9 cellular contexts compared by ENCODE assay signal in genomic region chr6:23659125-23659524, GRCh38.
DNase-seq lines count a peak whose midpoint lies in the region; ATAC-seq, FAIRE-seq and TF ChIP-seq lines count a peak whose summit lies in the region.
"Had no signal": no experiment of that assay in that cellular context is flagged by ENCODE, and none has a peak within 500 bp of the region (broad histone marks: within the 10 kb centered on the region; RNA-seq: fewer than 3 reads in every experiment).

No MANE protein-coding gene starts in this region.

- H3K9me3 ChIP-seq in PC-3 (ENCODE audit: low read length), result no peaks in the 10 kb centered on the region
- no peaks in the 10 kb centered on the region for H3K9me3 ChIP-seq in small intestine (ENCODE audit: control insufficient read depth, low read depth)
- H3K9me3 ChIP-seq: neutrophil had no signal

- H2AFZ ChIP-seq in KMS-11 (ENCODE audit: low read depth) (no peak overlapping the region), PC-3 (ENCODE audit: low read length) (peak overlapping the region; percentile 8)

- H3K27me3 ChIP-seq in KMS-11 (ENCODE audit: insufficient read depth, low read depth), result no peaks in the 10 kb centered on the region
- no peaks in the 10 kb centered on the region for H3K27me3 ChIP-seq in PC-3 (ENCODE audit: low read length)
- H3K27me3 ChIP-seq in small intestine (ENCODE audit: control insufficient read depth in 2 of 2, insufficient read depth in 2 of 2, low read length in 2 of 2), result no peaks in the 10 kb centered on the region
- H3K27me3 ChIP-seq: neutrophil had no signal

- H3K27ac ChIP-seq in KMS-11 (no peak overlapping the region), PC-3 (ENCODE audit: low read length) (no peak overlapping the region), small intestine (ENCODE audit: low read depth in 1 of 2, low read length in 1 of 2) (no peak overlapping the region)
- H3K27ac ChIP-seq: neutrophil had no signal

- CTCF ChIA-PET in PC-3 (lab: Charles Lee), result no interaction called here

- H3K4me1 ChIP-seq in KMS-11 (ENCODE audit: low read depth, poor library complexity, severe bottlenecking) (no peaks in the 10 kb centered on the region), PC-3 (ENCODE audit: insufficient read depth, low read length) (peaks cover 7% of the 10 kb centered on the region; the same call in 1 of the 2 replicates), small intestine (ENCODE audit: control insufficient read depth in 2 of 2, insufficient read depth in 1 of 2, low read depth in 1 of 2, low read length in 1 of 2) (peaks cover 0 to 3% of the 10 kb centered on the region in 2 donors)

- H3K4me2 ChIP-seq in KMS-11 (no peak overlapping the region), PC-3 (ENCODE audit: low read length) (peak overlapping the region; percentile 10; the same call in 1 of the 2 replicates)

- ATAC-seq in PC-3 (peak; percentile 90), HG03159 (IDR thresholded peaks at IDR 0.05; ENCODE audit: unreplicated experiment) (no peak), HG02981 (IDR thresholded peaks at IDR 0.05; ENCODE audit: unreplicated experiment) (no peak), HG02852 (IDR thresholded peaks at IDR 0.05; ENCODE audit: unreplicated experiment) (no peak), GM18909 (IDR thresholded peaks at IDR 0.05; ENCODE audit: poor library complexity, unreplicated experiment) (no peak)

- TF ChIP-seq CTCF in KMS-11 (conservative IDR thresholded peaks at IDR 0.05; ENCODE audit: low read depth, low read length) (0 out of 2 replicates have a peak, but pooled peaks have one; percentile 18), PC-3 (conservative IDR thresholded peaks at IDR 0.05; ENCODE audit: low read depth, low read length) (peak; percentile 80)

- FAIRE-seq in small intestine (lab: Jason Lieb, UNC), result no peak

- DNase-seq in PC-3, result peak; percentile 64
- peak; percentile 69 for DNase-seq in globus pallidus (ENCODE audit: low spot score)
- DNase-seq in small intestine, result peak; percentile 42

- BruUV-seq in PC-3 (replicated peaks; lab: Mats Ljungman, UMichigan), result no TSS peak

- H3K36me3 ChIP-seq in KMS-11 (ENCODE audit: insufficient read depth), result no peaks in the 10 kb centered on the region
- H3K36me3 ChIP-seq in PC-3 (ENCODE audit: low read depth, low read length), result no peaks in the 10 kb centered on the region
- H3K36me3 ChIP-seq in small intestine (ENCODE audit: control insufficient read depth in 2 of 2, insufficient read depth in 2 of 2, low read length in 2 of 2), result no peaks in the 10 kb centered on the region
- H3K36me3 ChIP-seq: neutrophil had no signal

- H3K9ac ChIP-seq in KMS-11, result no peak overlapping the region
- H3K9ac ChIP-seq in PC-3 (ENCODE audit: low read length), result no peak overlapping the region

- H4K20me1 ChIP-seq in KMS-11 (ENCODE audit: insufficient read depth) (no peaks in the 10 kb centered on the region), PC-3 (ENCODE audit: low read length) (no peaks in the 10 kb centered on the region)

- H3F3A ChIP-seq in PC-3 (ENCODE audit: low read length, unreplicated experiment), result no peaks in the 10 kb centered on the region

- H3K4me3 ChIP-seq in KMS-11 (IDR thresholded peaks at IDR 0.05; ENCODE audit: insufficient read depth, low read depth, low read length) (no peak overlapping the region), PC-3 (ENCODE audit: low read length) (no peak overlapping the region), small intestine (ENCODE audit: low read depth in 1 of 2, low read length in 2 of 2) (no peak overlapping the region)

- H3K79me2 ChIP-seq in KMS-11 (ENCODE audit: insufficient read depth, low read depth) (no peaks in the 10 kb centered on the region), PC-3 (ENCODE audit: low read length) (no peaks in the 10 kb centered on the region)

- WGBS in small intestine, 3 donors, result 8 to 22% (median 15%) methylated on average over 2 of the region's 2 CpGs

- no peaks in the 10 kb centered on the region for H3K9me2 ChIP-seq in PC-3 (replicated peaks; ENCODE audit: low read length)

- POLR2A ChIA-PET in PC-3 (lab: Charles Lee; ENCODE audit: unreplicated experiment), result no interaction called here

- intact Hi-C loops in PC-3 (cut with micrococcal nuclease), result loop anchor here (2.0 kb wide), 2 partner anchors 110 to 212 kb away; no protein-coding TSS in a partner anchor
